In the genomic region with DNA sequence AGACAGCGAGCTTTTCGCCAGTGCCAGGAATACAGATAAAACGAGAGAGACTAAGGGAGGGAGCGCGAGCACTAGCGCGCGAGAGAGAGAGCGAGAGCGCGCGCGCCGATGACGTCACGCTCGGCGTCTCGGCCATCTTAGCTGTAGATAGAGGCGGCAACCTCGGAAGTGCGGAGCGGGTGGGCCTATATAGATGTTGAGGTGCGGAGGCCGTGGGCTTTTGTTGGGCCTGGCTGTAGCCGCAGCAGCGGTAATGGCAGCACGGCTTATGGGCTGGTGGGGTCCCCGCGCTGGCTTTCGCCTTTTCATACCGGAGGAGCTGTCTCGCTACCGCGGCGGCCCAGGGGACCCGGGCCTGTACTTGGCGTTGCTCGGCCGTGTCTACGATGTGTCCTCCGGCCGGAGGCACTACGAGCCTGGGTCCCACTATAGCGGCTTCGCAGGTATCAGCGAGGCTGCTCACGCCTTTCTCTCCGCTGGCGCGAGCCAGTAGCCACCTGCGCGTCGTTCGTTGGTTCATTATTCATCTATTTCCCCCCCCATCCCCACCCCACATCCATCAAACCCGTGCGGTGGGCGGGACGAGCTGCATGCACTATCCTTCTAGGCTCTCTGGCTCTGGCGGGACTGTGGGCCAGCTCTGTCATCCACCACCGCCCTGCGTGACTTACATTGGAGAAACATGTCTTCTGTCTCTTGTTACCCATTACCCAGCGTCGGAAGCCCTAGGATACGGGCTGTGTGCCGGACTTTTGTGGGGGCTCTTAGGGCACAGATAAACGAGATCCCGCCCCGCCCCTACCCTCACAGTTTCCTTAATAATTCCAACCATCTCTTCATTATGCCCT, we compare ENCODE assay signal across 1 cellular context.
TF ChIP-seq lines count a peak whose summit lies in the region.

No MANE protein-coding gene starts in this region.

TF ChIP-seq in HCT116, 20 proteins besides CTCF, POLR2A, EP300 and RAD21:
- peak; percentile 93 for TF ChIP-seq POLR2AphosphoS5 (IDR thresholded peaks at IDR 0.05; ENCODE audit: low read depth, low read length)
- no peak for TF ChIP-seq SP1 (IDR thresholded peaks at IDR 0.05; ENCODE audit: low read depth)
- TF ChIP-seq YY1 (IDR thresholded peaks at IDR 0.05; ENCODE audit: extremely low read depth, insufficient replicate concordance, low read depth, low read length) = peak; percentile 92
- 0 out of 2 replicates have a peak, but pooled peaks have one; percentile 13 for TF ChIP-seq CBX3 (IDR thresholded peaks at IDR 0.05; ENCODE audit: low read depth)
- 0 out of 2 replicates have a peak, but pooled peaks have one; percentile 15 for TF ChIP-seq SIN3A (IDR thresholded peaks at IDR 0.05; ENCODE audit: low read depth)
- no peak for TF ChIP-seq ZBTB33 (IDR thresholded peaks at IDR 0.05; ENCODE audit: extremely low read depth, insufficient replicate concordance, low read length)
- TF ChIP-seq MAX (IDR thresholded peaks at IDR 0.05) = peak; percentile 11; the same call in 1 of the 2 replicates
- no peak for TF ChIP-seq EZH2 (IDR thresholded peaks at IDR 0.05)
- no peak for TF ChIP-seq CEBPB (IDR thresholded peaks at IDR 0.05; ENCODE audit: low read depth)
- TF ChIP-seq JUND (IDR thresholded peaks at IDR 0.05) = no peak
- no peak for TF ChIP-seq ATF3 (IDR thresholded peaks at IDR 0.05)
- no peak for TF ChIP-seq SRF (IDR thresholded peaks at IDR 0.05; ENCODE audit: low read depth)
- TF ChIP-seq ZNF274 (IDR thresholded peaks at IDR 0.05; ENCODE audit: low read depth, low read length) = no peak
- peak; percentile 10; the same call in 1 of the 2 replicates for TF ChIP-seq EGR1 (IDR thresholded peaks at IDR 0.05; ENCODE audit: low read depth)
- TF ChIP-seq ELF1 (IDR thresholded peaks at IDR 0.05; ENCODE audit: borderline replicate concordance, low read depth) = no peak
- no peak for TF ChIP-seq FOSL1 (IDR thresholded peaks at IDR 0.05; ENCODE audit: low read depth)
- TF ChIP-seq REST (IDR thresholded peaks at IDR 0.05; ENCODE audit: low read depth) = no peak
- peak; percentile 37 for TF ChIP-seq TCF7L2 (IDR thresholded peaks at IDR 0.05; ENCODE audit: borderline replicate concordance, extremely low read depth, insufficient read depth, insufficient read length)
- no peak for TF ChIP-seq EZH2phosphoT487 (IDR thresholded peaks at IDR 0.05; ENCODE audit: borderline replicate concordance)
- peak; percentile 96 for TF ChIP-seq ZFX (IDR thresholded peaks at IDR 0.05)
